10 cellular contexts compared by ENCODE assay signal in the genomic region with DNA sequence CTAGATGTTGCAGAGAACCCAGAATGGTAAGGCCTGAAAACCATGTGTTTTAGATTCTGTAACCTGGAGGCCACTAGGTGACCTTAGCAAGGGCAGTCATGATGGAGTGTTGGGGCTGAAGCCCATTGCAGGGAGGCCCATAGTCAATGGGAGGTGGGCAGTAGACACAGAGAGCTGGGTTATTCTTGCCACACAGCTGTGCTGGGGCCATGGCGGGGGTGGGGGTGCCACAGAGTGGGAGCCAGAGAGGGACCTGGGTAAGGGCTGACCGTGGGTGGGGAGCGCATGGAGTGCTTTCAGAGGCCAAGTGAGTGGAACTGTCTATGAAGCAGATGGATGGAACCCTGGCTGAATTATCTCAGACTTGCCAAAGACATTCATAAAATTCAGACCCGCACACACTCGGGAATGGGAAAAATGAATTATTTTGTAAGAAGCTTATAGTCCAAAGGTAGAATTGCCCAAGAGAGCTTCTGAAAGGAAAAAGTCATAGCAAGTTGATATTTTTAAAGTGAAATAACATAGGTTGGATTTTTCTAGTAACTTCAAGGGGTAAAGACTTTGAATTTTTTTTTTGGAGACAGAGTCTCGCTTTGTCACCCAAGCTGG. TPM values are rescaled to one million over a fixed set of nuclear protein-coding genes. Genes with fewer than 3 reads are reported as not detected.
DNase-seq lines count a peak whose midpoint lies in the region; ATAC-seq and TF ChIP-seq lines count a peak whose summit lies in the region.
"Had no signal": no experiment of that assay in that cellular context is flagged by ENCODE, and none has a peak within 500 bp of the region (broad histone marks: within the 10 kb centered on the region; RNA-seq: fewer than 3 reads in every experiment).

No MANE protein-coding gene starts in this region.

- H3K9me3 ChIP-seq in mesenchymal stem cell (ENCODE audit: control insufficient read depth, low read length) (no peaks in the 10 kb centered on the region), tibial nerve (no peaks in the 10 kb centered on the region), neuronal stem cell (replicated peaks in 1 of 2; ENCODE audit: control insufficient read depth in 2 of 2, insufficient read depth in 1 of 2, low read depth in 1 of 2, low read length in 2 of 2) (peaks cover 0 to 7% of the 10 kb centered on the region in 2 donors)

- CTCF ChIA-PET in activated naive CD4-positive, alpha-beta T cell treated with anti-CD3 and anti-CD28 coated beads for 36 hours (lab: Charles Lee): interaction anchor here (0.6 to 1.5 kb wide), 3 partner anchors 10 to 127 kb away, joined by 3 to 5 read pairs (median 4); no protein-coding TSS in a partner anchor

- DNase-seq in activated naive CD4-positive, alpha-beta T cell treated with anti-CD3 and anti-CD28 coated beads for 36 hours: no peak
- DNase-seq in activated naive CD4-positive, alpha-beta T cell treated with Interleukin-2 at 50 U/mL for 16 hours: no peak
- no peak for DNase-seq in activated naive CD8-positive, alpha-beta T cell treated with anti-CD3 and anti-CD28 coated beads, Interleukin-2, amount 50 U/mL, for 24 hours
- DNase-seq in mesenchymal stem cell: no peak
- DNase-seq in tibial nerve (ENCODE audit: low spot score in 2 of 2): no peak
- DNase-seq in NCI-H526 (lab: John Stamatoyannopoulos, UW): no peak
- DNase-seq in neuronal stem cell (ENCODE audit: low spot score): no peak
- DNase-seq: activated effector memory CD4-positive, alpha-beta T cell treated with Interleukin-2 at 50 U/mL for 16 hours; NCI-H187 treated with DMSO at 0.1 percent for 48 hours had no signal

- intact Hi-C loops in activated naive CD4-positive, alpha-beta T cell treated with anti-CD3 and anti-CD28 coated beads for 36 hours (cut with micrococcal nuclease): no loop called here

- H3K27ac ChIP-seq in mesenchymal stem cell (ENCODE audit: low read length, poor library complexity, severe bottlenecking): no peak overlapping the region
- peak overlapping the region; percentile 45 to 90 (median 89) for H3K27ac ChIP-seq in tibial nerve
- H3K27ac ChIP-seq in neuronal stem cell (replicated peaks; ENCODE audit: low read length): no peak overlapping the region

- no peak overlapping the region for H2BK5ac ChIP-seq in mesenchymal stem cell (ENCODE audit: low read depth, low read length, poor library complexity, severe bottlenecking)
- H2BK5ac ChIP-seq in neuronal stem cell (ENCODE audit: low read length): no peak overlapping the region

- peak overlapping the region; percentile 69 for H4K8ac ChIP-seq in mesenchymal stem cell (ENCODE audit: low read length)
- H4K8ac ChIP-seq in neuronal stem cell (ENCODE audit: low read depth, low read length): no peak overlapping the region

- no peak overlapping the region for H3K4me3 Mint-ChIP-seq in activated naive CD4-positive, alpha-beta T cell treated with anti-CD3 and anti-CD28 coated beads for 36 hours
- no peak overlapping the region for H3K4me3 Mint-ChIP-seq in activated naive CD8-positive, alpha-beta T cell treated with anti-CD3 and anti-CD28 coated beads, Interleukin-2, amount 50 U/mL, for 24 hours

- no peak overlapping the region for H3K4me3 ChIP-seq in mesenchymal stem cell (ENCODE audit: insufficient read depth in 1 of 2, low read depth in 1 of 2, low read length in 2 of 2)
- no peak overlapping the region for H3K4me3 ChIP-seq in tibial nerve
- no peak overlapping the region for H3K4me3 ChIP-seq in neuronal stem cell (ENCODE audit: low read length in 2 of 2)

- peak overlapping the region; percentile 83 to 84 for H3K18ac ChIP-seq in mesenchymal stem cell (ENCODE audit: low read depth in 1 of 2, low read length in 2 of 2)
- no peak overlapping the region for H3K18ac ChIP-seq in neuronal stem cell (ENCODE audit: low read length)

- H3K36me3 Mint-ChIP-seq in activated naive CD4-positive, alpha-beta T cell treated with anti-CD3 and anti-CD28 coated beads for 36 hours (ENCODE audit: low read depth): peaks cover 3% of the 10 kb centered on the region
- H3K36me3 Mint-ChIP-seq in activated naive CD8-positive, alpha-beta T cell treated with anti-CD3 and anti-CD28 coated beads, Interleukin-2, amount 50 U/mL, for 24 hours (ENCODE audit: low read depth): peaks cover 5% of the 10 kb centered on the region

- H3K4me1 ChIP-seq in mesenchymal stem cell (ENCODE audit: control insufficient read depth, insufficient read depth, low read depth, low read length): peaks cover 16% of the 10 kb centered on the region
- peaks cover 0 to 89% (median 62%) of the 10 kb centered on the region in 4 donors for H3K4me1 ChIP-seq in tibial nerve
- peaks cover 12 to 20% of the 10 kb centered on the region in 2 donors for H3K4me1 ChIP-seq in neuronal stem cell (ENCODE audit: control insufficient read depth in 2 of 2, insufficient read depth in 1 of 2, low read depth in 1 of 2, low read length in 2 of 2)

- H3K4me1 Mint-ChIP-seq in activated naive CD4-positive, alpha-beta T cell treated with anti-CD3 and anti-CD28 coated beads for 36 hours (ENCODE audit: low read depth): peaks cover 88% of the 10 kb centered on the region
- peaks cover 89% of the 10 kb centered on the region for H3K4me1 Mint-ChIP-seq in activated naive CD8-positive, alpha-beta T cell treated with anti-CD3 and anti-CD28 coated beads, Interleukin-2, amount 50 U/mL, for 24 hours

- peak overlapping the region; percentile 52 for H2BK15ac ChIP-seq in mesenchymal stem cell (ENCODE audit: low read depth, poor library complexity, severe bottlenecking)
- no peak overlapping the region for H2BK15ac ChIP-seq in neuronal stem cell (ENCODE audit: low read length)

- TF ChIP-seq CTCF in tibial nerve (IDR thresholded peaks at IDR 0.05): no peak

- no peak overlapping the region for H2AFZ ChIP-seq in mesenchymal stem cell (ENCODE audit: low read depth, low read length)
- no peak overlapping the region for H2AFZ ChIP-seq in neuronal stem cell (ENCODE audit: low read length)

- TF ChIP-seq POLR2A in tibial nerve (IDR thresholded peaks at IDR 0.05): no peak

- H3K27me3 ChIP-seq in mesenchymal stem cell (ENCODE audit: control insufficient read depth in 1 of 2, insufficient read depth in 1 of 2, low read length in 2 of 2) (no peaks in the 10 kb centered on the region), tibial nerve (no peaks in the 10 kb centered on the region), neuronal stem cell (ENCODE audit: control insufficient read depth in 3 of 3, insufficient read depth in 3 of 3, low read depth in 1 of 3, low read length in 3 of 3) (no peaks in the 10 kb centered on the region)

- no peak overlapping the region for H3K4me2 ChIP-seq in mesenchymal stem cell (ENCODE audit: low read length, poor library complexity, severe bottlenecking)
- no peak overlapping the region for H3K4me2 ChIP-seq in neuronal stem cell (ENCODE audit: insufficient read depth, low read length, poor library complexity, severe bottlenecking)

- no peak for TF ChIP-seq EP300 in tibial nerve (IDR thresholded peaks at IDR 0.05)

- H2AK5ac ChIP-seq in mesenchymal stem cell (ENCODE audit: low read length, severe bottlenecking): no peak overlapping the region
- H2AK5ac ChIP-seq in neuronal stem cell (ENCODE audit: low read depth, low read length): no peak overlapping the region

- H3K9me3 Mint-ChIP-seq in activated naive CD4-positive, alpha-beta T cell treated with anti-CD3 and anti-CD28 coated beads for 36 hours: no peaks in the 10 kb centered on the region
- peaks cover 4% of the 10 kb centered on the region for H3K9me3 Mint-ChIP-seq in activated naive CD8-positive, alpha-beta T cell treated with anti-CD3 and anti-CD28 coated beads, Interleukin-2, amount 50 U/mL, for 24 hours

- H3K36me3 ChIP-seq in mesenchymal stem cell (ENCODE audit: control insufficient read depth in 1 of 2, insufficient read depth in 2 of 2, low read depth in 1 of 2, low read length in 2 of 2) (peaks cover 0 to 19% of the 10 kb centered on the region in 2 experiments), tibial nerve (no peaks in the 10 kb centered on the region), neuronal stem cell (replicated peaks in 1 of 2; ENCODE audit: control insufficient read depth in 2 of 2, insufficient read depth in 2 of 2, low read length in 2 of 2) (peaks cover 0 to 18% of the 10 kb centered on the region in 2 donors)

- ATAC-seq in activated naive CD8-positive, alpha-beta T cell treated with anti-CD3 and anti-CD28 coated beads, Interleukin-2, amount 50 U/mL, for 24 hours: no peak
- no peak for ATAC-seq in HG03469 (IDR thresholded peaks at IDR 0.05; ENCODE audit: unreplicated experiment)

- 83% methylated on average over 5 of the region's 6 CpGs for WGBS in mesenchymal stem cell
- WGBS in tibial nerve, 2 donors: 95 to 97% methylated on average over 6 of the region's 6 CpGs
- WGBS in neuronal stem cell (ENCODE audit: extremely low coverage in 2 of 2, insufficient read length in 2 of 2, insufficient replicate concordance in 1 of 2), 2 donors: no CpG with 5 or more reads among the region's 6 CpGs

- peak overlapping the region; percentile 26 for H3K27ac Mint-ChIP-seq in activated naive CD4-positive, alpha-beta T cell treated with anti-CD3 and anti-CD28 coated beads for 36 hours
- peak overlapping the region; percentile 93 for H3K27ac Mint-ChIP-seq in activated naive CD8-positive, alpha-beta T cell treated with anti-CD3 and anti-CD28 coated beads, Interleukin-2, amount 50 U/mL, for 24 hours

- H3K79me1 ChIP-seq in mesenchymal stem cell (replicated peaks; ENCODE audit: low read length, poor library complexity, severe bottlenecking): peaks cover 17% of the 10 kb centered on the region
- H3K79me1 ChIP-seq in neuronal stem cell (ENCODE audit: low read depth, low read length): peaks cover 6% of the 10 kb centered on the region

- H2BK120ac ChIP-seq in mesenchymal stem cell (ENCODE audit: low read depth, low read length) (no peak overlapping the region), neuronal stem cell (ENCODE audit: low read depth, low read length) (no peak overlapping the region)

- H3K14ac ChIP-seq in mesenchymal stem cell (ENCODE audit: low read length in 2 of 2): peak overlapping the region in 1 of 2 experiments; percentile 62
- no peak overlapping the region for H3K14ac ChIP-seq in neuronal stem cell (ENCODE audit: low read length)

- H2BK12ac ChIP-seq in mesenchymal stem cell (ENCODE audit: low read length in 2 of 2) (peak overlapping the region; percentile 29 to 81), neuronal stem cell (ENCODE audit: low read length) (no peak overlapping the region)

- no peaks in the 10 kb centered on the region for H3K27me3 Mint-ChIP-seq in activated naive CD4-positive, alpha-beta T cell treated with anti-CD3 and anti-CD28 coated beads for 36 hours (ENCODE audit: low read depth)
- H3K27me3 Mint-ChIP-seq in activated naive CD8-positive, alpha-beta T cell treated with anti-CD3 and anti-CD28 coated beads, Interleukin-2, amount 50 U/mL, for 24 hours: no peaks in the 10 kb centered on the region

- H3K23ac ChIP-seq in mesenchymal stem cell (ENCODE audit: low read length in 2 of 2) (no peak overlapping the region), neuronal stem cell (ENCODE audit: low read depth, low read length, poor library complexity) (no peak overlapping the region)

- H4K91ac ChIP-seq in mesenchymal stem cell (ENCODE audit: low read length) (peak overlapping the region; percentile 82), neuronal stem cell (ENCODE audit: low read depth, low read length, poor library complexity) (no peak overlapping the region)

- H3K9ac ChIP-seq in mesenchymal stem cell (ENCODE audit: low read length) (peak overlapping the region; percentile 71), neuronal stem cell (ENCODE audit: low read depth, low read length, poor library complexity) (no peak overlapping the region)

- H3K4ac ChIP-seq in mesenchymal stem cell (ENCODE audit: low read depth in 1 of 2, low read length in 2 of 2): peak overlapping the region; percentile 3 to 80
- no peak overlapping the region for H3K4ac ChIP-seq in neuronal stem cell (ENCODE audit: low read length)

RNA-seq across cellular contexts. Expression of gene SMAD3, which starts 53.9 kb away (rescaled TPM):
- total RNA-seq in activated naive CD4-positive, alpha-beta T cell treated with anti-CD3 and anti-CD28 coated beads for 36 hours: 10 to 100 TPM; 35.1 to 39.2 TPM
- 126 TPM for polyA plus RNA-seq in mesenchymal stem cell (2013, experiment 1 of 2)
- polyA plus RNA-seq in mesenchymal stem cell (2013, experiment 2 of 2): 125 TPM
- 10 to 100 TPM; 36.3 to 68.6 (median 44.1) TPM for total RNA-seq in tibial nerve
- polyA plus RNA-seq in neuronal stem cell (2013, experiment 1 of 2): 32.6 TPM
- 32.9 TPM for polyA plus RNA-seq in neuronal stem cell (2013, experiment 2 of 2)

Comparison
In these comparisons a context has a peak if more than half of its experiments do, and no peak if none do; other contexts are left out.
1. H3K27ac ChIP-seq: peak in tibial nerve (4 of 4); none in mesenchymal stem cell (single experiment) and neuronal stem cell (single experiment).